ENCODE assay signal across 22 cellular contexts in genomic region chr19:47045867-47046470, GRCh38. TPM values are rescaled to one million over a fixed set of nuclear protein-coding genes. Genes with fewer than 3 reads are reported as not detected.
"Had no signal": no experiment of that assay in that cellular context is flagged by ENCODE, and none has a peak within 500 bp of the region (broad histone marks: within the 10 kb centered on the region; RNA-seq: fewer than 3 reads in every experiment).

No MANE protein-coding gene starts in this region.

- H3K4me3 ChIP-seq: breast epithelium, coronary artery, heart left ventricle, prostate gland, spleen, thoracic aorta, vagina had no signal

- ATAC-seq: activated CD4-positive, alpha-beta T cell treated with anti-CD3 and anti-CD28 coated beads for 36 hours; heart left ventricle; left colon had no signal

- H3K27ac ChIP-seq: breast epithelium, coronary artery, heart left ventricle, prostate gland, spleen, thoracic aorta, vagina had no signal

- DNase-seq: activated B cell treated with CpG ODN at 0.5 μM for 24 hours; activated CD4-positive, alpha-beta memory T cell treated with anti-CD3 and anti-CD28 coated beads for 36 hours; activated CD4-positive, alpha-beta T cell treated with anti-CD3 and anti-CD28 coated beads for 36 hours; activated naive CD4-positive, alpha-beta T cell treated with Interleukin-2 at 50 U/mL for 16 hours; activated naive CD8-positive, alpha-beta T cell treated with anti-CD3 and anti-CD28 coated beads for 36 hours; activated T-cell treated with anti-CD3 and anti-CD28 coated beads, Interleukin-2, amount 50 U/mL, for 48 hours; amniotic stem cell; left colon; naive B cell; spleen; stimulated activated CD4-positive, alpha-beta T cell treated with anti-CD3 and anti-CD28 coated beads, Interleukin-4, amount 100 ng/mL, for 1 hour; stimulated activated naive CD4-positive, alpha-beta T cell had no signal

- H3K9me3 ChIP-seq: breast epithelium, heart left ventricle, prostate gland, spleen, thoracic aorta, vagina had no signal

- H3K4me3 Mint-ChIP-seq: activated B cell treated with CpG ODN at 0.5 μM for 24 hours; activated CD4-positive, alpha-beta memory T cell treated with anti-CD3 and anti-CD28 coated beads for 36 hours; activated CD4-positive, alpha-beta T cell treated with anti-CD3 and anti-CD28 coated beads for 36 hours; activated naive CD8-positive, alpha-beta T cell treated with anti-CD3 and anti-CD28 coated beads for 36 hours; memory B cell; type B pancreatic cell had no signal

- FAIRE-seq: islet of Langerhans had no signal

- H3K27me3 ChIP-seq: breast epithelium, heart left ventricle, spleen, vagina had no signal

- H3K27me3 Mint-ChIP-seq: activated B cell treated with CpG ODN at 0.5 μM for 24 hours; activated CD4-positive, alpha-beta T cell treated with anti-CD3 and anti-CD28 coated beads for 36 hours; activated naive CD8-positive, alpha-beta T cell treated with anti-CD3 and anti-CD28 coated beads for 36 hours; memory B cell; naive B cell; type B pancreatic cell had no signal

- H3K9me3 Mint-ChIP-seq: activated CD4-positive, alpha-beta memory T cell treated with anti-CD3 and anti-CD28 coated beads for 36 hours; memory B cell; type B pancreatic cell had no signal

- H3K4me1 ChIP-seq: breast epithelium, prostate gland had no signal

- H3K27ac Mint-ChIP-seq: activated B cell treated with CpG ODN at 0.5 μM for 24 hours; activated CD4-positive, alpha-beta memory T cell treated with anti-CD3 and anti-CD28 coated beads for 36 hours; activated CD4-positive, alpha-beta T cell treated with anti-CD3 and anti-CD28 coated beads for 36 hours; activated naive CD8-positive, alpha-beta T cell treated with anti-CD3 and anti-CD28 coated beads for 36 hours; memory B cell; naive B cell; type B pancreatic cell had no signal

- H3K36me3 ChIP-seq: breast epithelium, heart left ventricle, prostate gland, thoracic aorta, vagina had no signal

- H3K36me3 Mint-ChIP-seq: naive B cell, type B pancreatic cell had no signal

RNA-seq across cellular contexts. Expression of gene NPAS1, which starts 26.3 kb away (rescaled TPM):
- total RNA-seq: activated CD4-positive, alpha-beta memory T cell treated with anti-CD3 and anti-CD28 coated beads for 36 hours had no signal
- polyA plus RNA-seq: neural cell had no signal
